10 cellular contexts compared by ENCODE assay signal in genomic region chr10:116607336-116607735, GRCh38. TPM values are rescaled to one million over a fixed set of nuclear protein-coding genes. Genes with fewer than 3 reads are reported as not detected.
"Had no signal": no experiment of that assay in that cellular context is flagged by ENCODE, and none has a peak within 500 bp of the region (broad histone marks: within the 10 kb centered on the region; RNA-seq: fewer than 3 reads in every experiment).

No MANE protein-coding gene starts in this region.

- H3K27ac Mint-ChIP-seq: H9, HFFc6, IgD-negative memory B cell had no signal

- H3K27ac ChIP-seq: GM23248, HL-60 had no signal

- ATAC-seq: HepG2 had no signal

- H3K4me3 ChIP-seq: GM23248 had no signal

- H3K36me3 Mint-ChIP-seq: IgD-negative memory B cell had no signal

- H3K4me3 Mint-ChIP-seq: H9, HFFc6, IgD-negative memory B cell had no signal

- DNase-seq: GM23248, GOT3, H9, HCEC 1CT, HFFc6 had no signal

- FAIRE-seq: HepG2 had no signal

RNA-seq across cellular contexts. Expression of gene PNLIPRP2, which starts 13.4 kb away (rescaled TPM):
- total RNA-seq: GM23248, H4, HFFc6, HT1080 had no signal
- polyA plus RNA-seq: GM23248, IgD-negative memory B cell had no signal

RNA-seq across cellular contexts. Expression of gene PNLIPRP1, which starts 16.6 kb away (rescaled TPM):
- total RNA-seq: GM23248, H4, H9, HepG2, HFFc6, HT1080 had no signal
- polyA plus RNA-seq: GM23248, HepG2, IgD-negative memory B cell had no signal
